In genomic region chr17:19747829-19748806, GRCh38 we compare ENCODE assay signal across 12 cellular contexts. TPM values are rescaled to one million over a fixed set of nuclear protein-coding genes. Genes with fewer than 3 reads are reported as not detected.
DNase-seq lines count a peak whose midpoint lies in the region; ATAC-seq and TF ChIP-seq lines count a peak whose summit lies in the region.
"Had no signal": no experiment of that assay in that cellular context is flagged by ENCODE, and none has a peak within 500 bp of the region (broad histone marks: within the 10 kb centered on the region; RNA-seq: fewer than 3 reads in every experiment).

ALDH3A1 (minus strand) TSS chr17:19748298; CDS start chr17:19745129, 3,169 bp downstream.

- TF ChIP-seq POLR2A in prostate gland (IDR thresholded peaks at IDR 0.05) (no peak), gastrocnemius medialis (IDR thresholded peaks at IDR 0.05) (no peak)

- 34% methylated on average over 25 of the region's 25 CpGs for WGBS in prostate gland

- DNase-seq in ELF-1 (ENCODE audit: low read depth, low spot score) (peak; percentile 18), SW480 (ENCODE audit: low spot score) (peak; percentile 63), fibroblast of the conjunctiva (ENCODE audit: low read depth) (peak; percentile 27), prostate gland (ENCODE audit: low spot score) (peak; percentile 72), gastrocnemius medialis (no peak), HuH-7 (ENCODE audit: low spot score) (no peak)
- no peak for DNase-seq in stimulated activated CD4-positive, alpha-beta T cell treated with anti-CD3 and anti-CD28 coated beads, Interleukin-2, amount 100 ng/mL, for 24 hours
- DNase-seq: activated naive CD4-positive, alpha-beta T cell treated with anti-CD3 and anti-CD28 coated beads for 36 hours; midbrain; NCI-H187; T1000 had no signal

- no peaks in the 10 kb centered on the region for H3K36me3 ChIP-seq in prostate gland
- H3K36me3 ChIP-seq in gastrocnemius medialis = no peaks in the 10 kb centered on the region

- in situ Hi-C loops in gastrocnemius medialis (cut with MboI; ENCODE audit: low sequenced_read_pairs in 4 of 4) = no loop called here

- no peak for ATAC-seq in gastrocnemius medialis
- no peak for ATAC-seq in SK-N-SH treated with all-trans-retinoic acid at 6 μM for 48 hours

- H3K9me3 ChIP-seq in prostate gland (no peaks in the 10 kb centered on the region), gastrocnemius medialis (no peaks in the 10 kb centered on the region)

- no peak within 1 kb of the TSS for H3K27ac ChIP-seq in prostate gland
- H3K27ac ChIP-seq in gastrocnemius medialis = no peak within 1 kb of the TSS

- H3K4me3 ChIP-seq in prostate gland (no peak within 1 kb of the TSS), gastrocnemius medialis (no peak within 1 kb of the TSS)

- intact Hi-C loops in prostate gland (cut with DNase I) = no loop called here
- intact Hi-C loops in gastrocnemius medialis (cut with DNase I; ENCODE audit: low total_unique reads) = no loop called here

- peaks cover 10% of the 10 kb centered on the region for H3K4me1 ChIP-seq in prostate gland (replicated peaks)
- H3K4me1 ChIP-seq in gastrocnemius medialis = peaks cover 14 to 22% of the 10 kb centered on the region in 2 donors

- TF ChIP-seq CTCF in prostate gland (IDR thresholded peaks at IDR 0.05) (no peak), gastrocnemius medialis (IDR thresholded peaks at IDR 0.05 in 4 of 5, conservative IDR thresholded peaks at IDR 0.05 in 1 of 5) (no peak)

- H3K27me3 ChIP-seq in prostate gland (replicated peaks; ENCODE audit: insufficient read depth) (no peaks in the 10 kb centered on the region), gastrocnemius medialis (no peaks in the 10 kb centered on the region)

TF ChIP-seq in SK-N-SH treated with all-trans-retinoic acid at 6 μM for 48 hours, 23 proteins besides CTCF, POLR2A, EP300 and RAD21:
- TF ChIP-seq CSRNP3 (CRISPR knock-in tag; IDR thresholded peaks at IDR 0.05) (no peak), TSHZ2 (CRISPR knock-in tag; IDR thresholded peaks at IDR 0.05) (no peak), POU6F1 (CRISPR knock-in tag; IDR thresholded peaks at IDR 0.05; ENCODE audit: borderline replicate concordance, low read depth) (no peak), ISL1 (CRISPR knock-in tag; IDR thresholded peaks at IDR 0.05) (no peak), BACH2 (CRISPR knock-in tag; IDR thresholded peaks at IDR 0.05; ENCODE audit: borderline replicate concordance) (no peak), ZNF565 (CRISPR knock-in tag; conservative IDR thresholded peaks at IDR 0.05; ENCODE audit: low read depth) (no peak), CSDC2 (CRISPR knock-in tag; IDR thresholded peaks at IDR 0.05) (no peak), ZFP30 (CRISPR knock-in tag; IDR thresholded peaks at IDR 0.05) (no peak)

RNA-seq across cellular contexts. Expression of gene ALDH3A1, which starts in this region (rescaled TPM):
- 10 to 100 TPM in 1 of 2 donors, 1 to 10 TPM in 1; 2.1 to 12.8 TPM for total RNA-seq in prostate gland
- total RNA-seq in gastrocnemius medialis = under 1 TPM in 2 of 4 donors, not detected in 2; 0.18 to 0.23 TPM
- total RNA-seq: activated naive CD4-positive, alpha-beta T cell treated with anti-CD3 and anti-CD28 coated beads for 36 hours had no signal

Comparison
In these comparisons a context has a peak if more than half of its experiments do, and no peak if none do; other contexts are left out.
1. DNase-seq: peak in ELF-1 (single experiment), SW480 (single experiment), fibroblast of the conjunctiva (single experiment) and prostate gland (single experiment); none in gastrocnemius medialis (0 of 2), HuH-7 (single experiment) and stimulated activated CD4-positive, alpha-beta T cell treated with anti-CD3 and anti-CD28 coated beads, Interleukin-2, amount 100 ng/mL, for 24 hours (0 of 2).